Comparison of ENCODE assay signal across 18 cellular contexts in the genomic region with DNA sequence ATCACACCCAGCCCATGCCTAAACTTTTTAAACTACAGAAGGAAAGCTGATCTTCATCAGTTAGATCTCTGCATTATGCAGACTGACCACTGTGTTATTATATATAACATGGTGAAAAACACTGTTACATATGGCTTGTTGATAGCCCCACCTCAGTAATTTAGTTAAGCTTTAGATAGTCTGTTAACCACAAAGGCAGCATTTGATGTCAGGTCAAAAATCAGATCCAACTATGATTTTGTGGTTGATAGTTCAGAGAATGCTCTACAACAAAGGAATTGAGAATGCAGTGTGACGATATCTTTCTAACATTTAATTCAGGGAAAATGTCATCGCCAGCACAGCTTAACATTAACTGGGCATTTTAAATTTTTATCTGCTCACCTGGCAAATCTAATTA. TPM values are rescaled to one million over a fixed set of nuclear protein-coding genes. Genes with fewer than 3 reads are reported as not detected.
A peak's percentile ranks its signal among the peaks of the same experiment; 100 is the strongest.
DNase-seq lines count a peak whose midpoint lies in the region; ATAC-seq and TF ChIP-seq lines count a peak whose summit lies in the region.
"Had no signal": no experiment of that assay in that cellular context is flagged by ENCODE, and none has a peak within 500 bp of the region (broad histone marks: within the 10 kb centered on the region; RNA-seq: fewer than 3 reads in every experiment).

No MANE protein-coding gene starts in this region.

- H3K4me3 Mint-ChIP-seq in activated CD4-positive, alpha-beta T cell treated with anti-CD3 and anti-CD28 coated beads for 36 hours, result no peak overlapping the region
- H3K4me3 Mint-ChIP-seq in activated naive CD8-positive, alpha-beta T cell treated with anti-CD3 and anti-CD28 coated beads, Interleukin-2, amount 50 U/mL, for 24 hours, result no peak overlapping the region
- no peak overlapping the region for H3K4me3 Mint-ChIP-seq in activated naive CD8-positive, alpha-beta T cell treated with anti-CD3 and anti-CD28 coated beads for 36 hours
- H3K4me3 Mint-ChIP-seq in endodermal cell, result no peak overlapping the region
- H3K4me3 Mint-ChIP-seq: CD14-positive monocyte; CD8-positive, alpha-beta T cell; IgD-negative memory B cell had no signal

- H3K4me1 ChIP-seq in endodermal cell (ENCODE audit: control insufficient read depth, insufficient read depth, low read length) (no peaks in the 10 kb centered on the region), PC-9 (replicated peaks; ENCODE audit: insufficient read depth) (peaks cover 15% of the 10 kb centered on the region; the same call in 1 of the 2 replicates)

- no peaks in the 10 kb centered on the region for H3K9me3 ChIP-seq in endodermal cell (ENCODE audit: control insufficient read depth, low read length)
- no peaks in the 10 kb centered on the region for H3K9me3 ChIP-seq in PC-9 (ENCODE audit: insufficient read depth, low read depth)

- H3K27ac ChIP-seq in endodermal cell (ENCODE audit: low read depth, low read length) (no peak overlapping the region), PC-9 (no peak overlapping the region)
- H3K27ac ChIP-seq: 22Rv1, GM23248 had no signal

- H3K9ac ChIP-seq in endodermal cell (ENCODE audit: extremely low read depth, low read length, poor library complexity, severe bottlenecking), result no peak overlapping the region
- H3K9ac ChIP-seq: GM23248 had no signal

- H3K79me2 ChIP-seq in PC-9 (ENCODE audit: low read depth), result no peaks in the 10 kb centered on the region

- H3K4me1 Mint-ChIP-seq in activated CD4-positive, alpha-beta T cell treated with anti-CD3 and anti-CD28 coated beads for 36 hours, result peaks cover 16% of the 10 kb centered on the region
- peaks cover 17% of the 10 kb centered on the region for H3K4me1 Mint-ChIP-seq in activated naive CD8-positive, alpha-beta T cell treated with anti-CD3 and anti-CD28 coated beads, Interleukin-2, amount 50 U/mL, for 24 hours
- peaks cover 13% of the 10 kb centered on the region for H3K4me1 Mint-ChIP-seq in activated naive CD8-positive, alpha-beta T cell treated with anti-CD3 and anti-CD28 coated beads for 36 hours
- H3K4me1 Mint-ChIP-seq in endodermal cell, result no peaks in the 10 kb centered on the region

- H3K27me3 ChIP-seq in endodermal cell (ENCODE audit: control insufficient read depth, insufficient read depth, low read length, poor library complexity, severe bottlenecking) (no peaks in the 10 kb centered on the region), PC-9 (ENCODE audit: insufficient read depth, low read depth) (no peaks in the 10 kb centered on the region)

- CTCF ChIA-PET in activated CD4-positive, alpha-beta T cell treated with anti-CD3 and anti-CD28 coated beads for 36 hours (lab: Charles Lee), result interaction anchor here (0.5 to 12.9 kb wide), 9 partner anchors 20 to 262 kb away, joined by 3 to 309 read pairs (median 12); partner anchors contain the start of gene LMOD3
- CTCF ChIA-PET in PC-9 (lab: Charles Lee), result interaction anchor here (0.7 to 3.2 kb wide), 2 partner anchors 127 to 146 kb away, joined by 7 to 24 read pairs; no protein-coding TSS in a partner anchor

- H3K27me3 Mint-ChIP-seq in activated CD4-positive, alpha-beta T cell treated with anti-CD3 and anti-CD28 coated beads for 36 hours, result no peaks in the 10 kb centered on the region
- H3K27me3 Mint-ChIP-seq in activated naive CD8-positive, alpha-beta T cell treated with anti-CD3 and anti-CD28 coated beads, Interleukin-2, amount 50 U/mL, for 24 hours, result no peaks in the 10 kb centered on the region
- H3K27me3 Mint-ChIP-seq in activated naive CD8-positive, alpha-beta T cell treated with anti-CD3 and anti-CD28 coated beads for 36 hours, result peaks cover 3% of the 10 kb centered on the region
- peaks cover 15% of the 10 kb centered on the region for H3K27me3 Mint-ChIP-seq in endodermal cell (ENCODE audit: insufficient read depth)

- no peak for TF ChIP-seq CTCF in endodermal cell (conservative IDR thresholded peaks at IDR 0.05)
- no peak for TF ChIP-seq CTCF in PC-9 (conservative IDR thresholded peaks at IDR 0.05)

- DNase-seq in activated CD4-positive, alpha-beta T cell treated with anti-CD3 and anti-CD28 coated beads for 36 hours, result no peak
- no peak for DNase-seq in activated CD4-positive, alpha-beta T cell treated with anti-CD3 and anti-CD28 coated beads for 1 hour
- DNase-seq in activated naive CD8-positive, alpha-beta T cell treated with anti-CD3 and anti-CD28 coated beads, Interleukin-2, amount 50 U/mL, for 24 hours, result no peak
- DNase-seq in activated naive CD8-positive, alpha-beta T cell treated with anti-CD3 and anti-CD28 coated beads for 36 hours, result no peak
- DNase-seq in endodermal cell, result peak; percentile 10
- no peak for DNase-seq in PC-9
- DNase-seq: CD8-positive, alpha-beta T cell; COR-L47; DMS153; GF-D8; GM23248; H7 had no signal

- H3K36me3 Mint-ChIP-seq in activated CD4-positive, alpha-beta T cell treated with anti-CD3 and anti-CD28 coated beads for 36 hours (ENCODE audit: low read depth), result no peaks in the 10 kb centered on the region
- H3K36me3 Mint-ChIP-seq in activated naive CD8-positive, alpha-beta T cell treated with anti-CD3 and anti-CD28 coated beads, Interleukin-2, amount 50 U/mL, for 24 hours (ENCODE audit: low read depth), result no peaks in the 10 kb centered on the region
- no peaks in the 10 kb centered on the region for H3K36me3 Mint-ChIP-seq in activated naive CD8-positive, alpha-beta T cell treated with anti-CD3 and anti-CD28 coated beads for 36 hours
- H3K36me3 Mint-ChIP-seq in endodermal cell (ENCODE audit: low read depth), result no peaks in the 10 kb centered on the region
- H3K36me3 Mint-ChIP-seq: CD14-positive monocyte; CD8-positive, alpha-beta T cell; IgD-negative memory B cell had no signal

- POLR2A ChIA-PET in activated CD4-positive, alpha-beta T cell treated with anti-CD3 and anti-CD28 coated beads for 36 hours (lab: Charles Lee), result no interaction called here
- POLR2A ChIA-PET in PC-9 (lab: Charles Lee; ENCODE audit: unreplicated experiment), result interaction anchor here (0.6 kb wide), 1 partner anchor 74 kb away, joined by 5 read pairs; no protein-coding TSS in a partner anchor

- ATAC-seq in activated CD4-positive, alpha-beta T cell treated with anti-CD3 and anti-CD28 coated beads for 36 hours, result peak; percentile 14
- peak; percentile 67 for ATAC-seq in activated naive CD8-positive, alpha-beta T cell treated with anti-CD3 and anti-CD28 coated beads, Interleukin-2, amount 50 U/mL, for 24 hours
- no peak for ATAC-seq in GM21367 (IDR thresholded peaks at IDR 0.05; ENCODE audit: unreplicated experiment)
- ATAC-seq: CD8-positive, alpha-beta T cell had no signal

- BruUV-seq in PC-9 (replicated peaks; lab: Mats Ljungman, UMichigan), result no TSS peak

- H4K20me1 ChIP-seq in PC-9 (ENCODE audit: insufficient read depth), result no peaks in the 10 kb centered on the region

- H3K36me3 ChIP-seq in endodermal cell (ENCODE audit: control insufficient read depth, insufficient read depth, low read length) (no peaks in the 10 kb centered on the region), PC-9 (ENCODE audit: low read depth) (no peaks in the 10 kb centered on the region)

- no peaks in the 10 kb centered on the region for H3K9me2 ChIP-seq in PC-9 (ENCODE audit: insufficient read depth)

- no peak overlapping the region for H3K4me3 ChIP-seq in endodermal cell (ENCODE audit: low read length)
- no peak overlapping the region for H3K4me3 ChIP-seq in PC-9
- H3K4me3 ChIP-seq: GM23248 had no signal

- H3K27ac Mint-ChIP-seq in activated CD4-positive, alpha-beta T cell treated with anti-CD3 and anti-CD28 coated beads for 36 hours, result no peak overlapping the region
- peak overlapping the region; percentile 53 for H3K27ac Mint-ChIP-seq in activated naive CD8-positive, alpha-beta T cell treated with anti-CD3 and anti-CD28 coated beads, Interleukin-2, amount 50 U/mL, for 24 hours
- H3K27ac Mint-ChIP-seq in activated naive CD8-positive, alpha-beta T cell treated with anti-CD3 and anti-CD28 coated beads for 36 hours, result no peak overlapping the region
- no peak overlapping the region for H3K27ac Mint-ChIP-seq in endodermal cell
- H3K27ac Mint-ChIP-seq: CD8-positive, alpha-beta T cell; IgD-negative memory B cell had no signal

- 93 to 98% methylated on average over 2 of the region's 2 CpGs for whole genome bisulfite sequencing in endodermal cell (ENCODE audit: insufficient coverage in 1 of 2, insufficient read length in 1 of 2), 2 experiments

- H3F3A ChIP-seq in PC-9 (ENCODE audit: insufficient read depth, low read depth), result no peaks in the 10 kb centered on the region

- H2AFZ ChIP-seq in PC-9, result no peak overlapping the region
- H2AFZ ChIP-seq: GM23248 had no signal

- intact Hi-C loops in activated CD4-positive, alpha-beta T cell treated with anti-CD3 and anti-CD28 coated beads for 36 hours (cut with DNase I, micrococcal nuclease), result loop anchor here (2.0 to 5.0 kb wide), 3 partner anchors 53 to 511 kb away; no protein-coding TSS in a partner anchor
- intact Hi-C loops in PC-9 (cut with micrococcal nuclease; ENCODE audit: unreplicated experiment), result loop anchor here (5.0 kb wide), 1 partner anchor 38 kb away; the partner anchor contains the start of gene LMOD3

- no peaks in the 10 kb centered on the region for H3K9me3 Mint-ChIP-seq in activated CD4-positive, alpha-beta T cell treated with anti-CD3 and anti-CD28 coated beads for 36 hours (ENCODE audit: low read depth)
- no peaks in the 10 kb centered on the region for H3K9me3 Mint-ChIP-seq in activated naive CD8-positive, alpha-beta T cell treated with anti-CD3 and anti-CD28 coated beads, Interleukin-2, amount 50 U/mL, for 24 hours
- no peaks in the 10 kb centered on the region for H3K9me3 Mint-ChIP-seq in activated naive CD8-positive, alpha-beta T cell treated with anti-CD3 and anti-CD28 coated beads for 36 hours
- H3K9me3 Mint-ChIP-seq in endodermal cell, result no peaks in the 10 kb centered on the region
- H3K9me3 Mint-ChIP-seq: CD14-positive monocyte; CD8-positive, alpha-beta T cell; IgD-negative memory B cell had no signal

- H3K4me2 ChIP-seq in PC-9, result no peak overlapping the region

RNA-seq across cellular contexts. Expression of gene LMOD3, which starts 37.7 kb away (rescaled TPM):
- not detected for total RNA-seq in activated CD4-positive, alpha-beta T cell treated with anti-CD3 and anti-CD28 coated beads for 36 hours
- not detected for total RNA-seq in activated naive CD8-positive, alpha-beta T cell treated with anti-CD3 and anti-CD28 coated beads for 36 hours
- not detected for total RNA-seq in endodermal cell
- polyA plus RNA-seq in endodermal cell (2013, experiment 1 of 2), result not detected
- not detected for polyA plus RNA-seq in endodermal cell (2013, experiment 2 of 2)
- not detected in 2 replicates for total RNA-seq in PC-9 (2021)
- total RNA-seq: A673; CD8-positive, alpha-beta T cell; GM23248; H7 had no signal
- polyA plus RNA-seq: BJ, CD14-positive monocyte, GM23248, IgD-negative memory B cell had no signal
